ENCODE assay signal across 9 cellular contexts in genomic region chr11:12236744-12237101, GRCh38.
A peak's percentile ranks its signal among the peaks of the same experiment; 100 is the strongest.
DNase-seq lines count a peak whose midpoint lies in the region; ATAC-seq and TF ChIP-seq lines count a peak whose summit lies in the region.
"Had no signal": no experiment of that assay in that cellular context is flagged by ENCODE, and none has a peak within 500 bp of the region (broad histone marks: within the 10 kb centered on the region; RNA-seq: fewer than 3 reads in every experiment).

No MANE protein-coding gene starts in this region.

- POLR2A ChIA-PET in naive thymus-derived CD4-positive, alpha-beta T cell (lab: Charles Lee): interaction anchor here (0.6 to 1.7 kb wide), 4 partner anchors 12 to 1517 kb away, joined by 3 to 9 read pairs (median 4); no protein-coding TSS in a partner anchor

- peaks cover 77% of the 10 kb centered on the region for H3K36me3 Mint-ChIP-seq in stimulated activated naive CD8-positive, alpha-beta T cell treated with anti-CD3 and anti-CD28 coated beads, Interleukin-15, Interleukin-2, amounts not matched to agents 100 ng/mL and 50 ng/mL, for 24 hours (ENCODE audit: low read depth)
- no peaks in the 10 kb centered on the region for H3K36me3 Mint-ChIP-seq in activated naive CD8-positive, alpha-beta T cell
- peaks cover 0 to 31% (median 0%) of the 10 kb centered on the region in 5 donors for H3K36me3 Mint-ChIP-seq in naive thymus-derived CD4-positive, alpha-beta T cell

- H3K27ac Mint-ChIP-seq in stimulated activated naive CD8-positive, alpha-beta T cell treated with anti-CD3 and anti-CD28 coated beads, Interleukin-15, Interleukin-2, amounts not matched to agents 100 ng/mL and 50 ng/mL, for 24 hours: peak overlapping the region; percentile 88
- peak overlapping the region; percentile 77 for H3K27ac Mint-ChIP-seq in activated naive CD8-positive, alpha-beta T cell
- H3K27ac Mint-ChIP-seq in naive thymus-derived CD4-positive, alpha-beta T cell: peak overlapping the region in 6 of 9 donors; percentile 27 to 95 (median 84)

- no peak for DNase-seq in stimulated activated naive CD8-positive, alpha-beta T cell treated with anti-CD3 and anti-CD28 coated beads, Interleukin-15, Interleukin-2, amounts not matched to agents 100 U/mL and 50 U/mL, for 24 hours
- no peak for DNase-seq in naive thymus-derived CD4-positive, alpha-beta T cell
- no peak for DNase-seq in aorta
- no peak for DNase-seq in GM19240 (ENCODE audit: insufficient read length, low spot score)
- no peak for DNase-seq in gastrocnemius medialis
- DNase-seq: activated CD8-positive, alpha-beta memory T cell treated with anti-CD3 and anti-CD28 coated beads, Interleukin-2, amount 50 U/mL, for 4 hours had no signal

- no peak overlapping the region for H3K4me3 ChIP-seq in naive thymus-derived CD4-positive, alpha-beta T cell (ENCODE audit: low read length)
- H3K4me3 ChIP-seq in aorta (ENCODE audit: low read length in 2 of 2) (no peak overlapping the region), gastrocnemius medialis (no peak overlapping the region)

- H3K4me1 Mint-ChIP-seq in stimulated activated naive CD8-positive, alpha-beta T cell treated with anti-CD3 and anti-CD28 coated beads, Interleukin-15, Interleukin-2, amounts not matched to agents 100 ng/mL and 50 ng/mL, for 24 hours (ENCODE audit: low read depth): peaks cover 41% of the 10 kb centered on the region
- peaks cover 25% of the 10 kb centered on the region for H3K4me1 Mint-ChIP-seq in activated naive CD8-positive, alpha-beta T cell (ENCODE audit: low read depth)
- peaks cover 21 to 47% (median 29%) of the 10 kb centered on the region in 7 donors for H3K4me1 Mint-ChIP-seq in naive thymus-derived CD4-positive, alpha-beta T cell

- TF ChIP-seq POLR2A in gastrocnemius medialis (IDR thresholded peaks at IDR 0.05): no peak

- CTCF ChIA-PET in naive thymus-derived CD4-positive, alpha-beta T cell (lab: Charles Lee): interaction anchor here (0.8 to 5.5 kb wide), 20 partner anchors 9 to 191 kb away, joined by 3 to 67 read pairs (median 4); no protein-coding TSS in a partner anchor

- no peaks in the 10 kb centered on the region for H3K9me3 Mint-ChIP-seq in stimulated activated naive CD8-positive, alpha-beta T cell treated with anti-CD3 and anti-CD28 coated beads, Interleukin-15, Interleukin-2, amounts not matched to agents 100 ng/mL and 50 ng/mL, for 24 hours
- H3K9me3 Mint-ChIP-seq in activated naive CD8-positive, alpha-beta T cell (ENCODE audit: low read depth): no peaks in the 10 kb centered on the region
- no peaks in the 10 kb centered on the region for H3K9me3 Mint-ChIP-seq in naive thymus-derived CD4-positive, alpha-beta T cell

- no peak overlapping the region for H3K27ac ChIP-seq in naive thymus-derived CD4-positive, alpha-beta T cell (ENCODE audit: low read depth, low read length)
- H3K27ac ChIP-seq in aorta (ENCODE audit: low read depth in 1 of 2, low read length in 2 of 2) (peak overlapping the region; percentile 11 to 92), gastrocnemius medialis (peak overlapping the region in 1 of 4 donors; percentile 92)

- in situ Hi-C loops in gastrocnemius medialis (cut with MboI; ENCODE audit: low sequenced_read_pairs in 4 of 4): loop anchor here (5.0 kb wide), 1 partner anchor 189 kb away; no protein-coding TSS in a partner anchor

- H3K27me3 ChIP-seq in naive thymus-derived CD4-positive, alpha-beta T cell (ENCODE audit: control insufficient read depth in 2 of 2, insufficient read depth in 2 of 2, low read length in 2 of 2): no peaks in the 10 kb centered on the region
- H3K27me3 ChIP-seq in aorta (ENCODE audit: control insufficient read depth in 1 of 2, insufficient read depth in 2 of 2, low read length in 1 of 2) (no peaks in the 10 kb centered on the region), gastrocnemius medialis (no peaks in the 10 kb centered on the region)

- no peaks in the 10 kb centered on the region for H3K36me3 ChIP-seq in naive thymus-derived CD4-positive, alpha-beta T cell (ENCODE audit: control insufficient read depth in 2 of 3, insufficient read depth in 3 of 3, low read length in 3 of 3)
- H3K36me3 ChIP-seq in aorta (ENCODE audit: control insufficient read depth in 1 of 2, insufficient read depth in 2 of 2, low read length in 1 of 2) (peaks cover 0 to 5% of the 10 kb centered on the region in 2 donors), gastrocnemius medialis (peaks cover 0 to 9% of the 10 kb centered on the region in 2 donors)

- ATAC-seq in stimulated activated naive CD8-positive, alpha-beta T cell treated with anti-CD3 and anti-CD28 coated beads, Interleukin-15, Interleukin-2, amounts not matched to agents 100 U/mL and 50 U/mL, for 24 hours: no peak
- no peak for ATAC-seq in naive thymus-derived CD4-positive, alpha-beta T cell
- no peak for ATAC-seq in aorta (ENCODE audit: low FRiP score)
- ATAC-seq in GM21447 (IDR thresholded peaks at IDR 0.05; ENCODE audit: unreplicated experiment): no peak
- ATAC-seq in gastrocnemius medialis: no peak

- TF ChIP-seq CTCF in gastrocnemius medialis (IDR thresholded peaks at IDR 0.05 in 4 of 5, conservative IDR thresholded peaks at IDR 0.05 in 1 of 5): peak in 1 of 5 experiments; percentile 8

- peaks cover 10 to 14% of the 10 kb centered on the region in 2 donors for H3K4me1 ChIP-seq in naive thymus-derived CD4-positive, alpha-beta T cell (ENCODE audit: control insufficient read depth in 2 of 2, insufficient read depth in 2 of 2, low read length in 2 of 2)
- peaks cover 3 to 7% of the 10 kb centered on the region in 2 donors for H3K4me1 ChIP-seq in aorta (ENCODE audit: control insufficient read depth in 1 of 2, insufficient read depth in 2 of 2, low read length in 2 of 2)
- peaks cover 7 to 12% of the 10 kb centered on the region in 2 donors for H3K4me1 ChIP-seq in gastrocnemius medialis

- intact Hi-C loops in naive thymus-derived CD4-positive, alpha-beta T cell (cut with micrococcal nuclease): loop anchor here (1.0 kb wide), 7 partner anchors 12 to 189 kb away; partner anchors contain the start of gene MICAL2 (in 1 of the 2)
- intact Hi-C loops in aorta (cut with DNase I) (loop anchor here (5.0 to 10.0 kb wide), 5 partner anchors 46 to 184 kb away; partner anchors contain the start of gene MICAL2 (in 2 of the 2)), gastrocnemius medialis (cut with DNase I; ENCODE audit: low total_unique reads) (loop anchor here (1.0 to 5.0 kb wide), 4 partner anchors 46 to 189 kb away; no protein-coding TSS in a partner anchor)

- peak overlapping the region; percentile 27 for H3K4me3 Mint-ChIP-seq in stimulated activated naive CD8-positive, alpha-beta T cell treated with anti-CD3 and anti-CD28 coated beads, Interleukin-15, Interleukin-2, amounts not matched to agents 100 ng/mL and 50 ng/mL, for 24 hours
- H3K4me3 Mint-ChIP-seq in activated naive CD8-positive, alpha-beta T cell: peak overlapping the region; percentile 53
- peak overlapping the region in 9 of 10 donors; percentile 17 to 81 (median 70) for H3K4me3 Mint-ChIP-seq in naive thymus-derived CD4-positive, alpha-beta T cell

- no peaks in the 10 kb centered on the region for H3K9me3 ChIP-seq in naive thymus-derived CD4-positive, alpha-beta T cell (ENCODE audit: control insufficient read depth in 2 of 3, low read length in 3 of 3)
- H3K9me3 ChIP-seq in aorta (ENCODE audit: control insufficient read depth, low read length) (no peaks in the 10 kb centered on the region), gastrocnemius medialis (no peaks in the 10 kb centered on the region)

- 33 to 38% methylated on average over 5 of the region's 5 CpGs for WGBS in aorta, 2 donors

- H3K27me3 Mint-ChIP-seq in stimulated activated naive CD8-positive, alpha-beta T cell treated with anti-CD3 and anti-CD28 coated beads, Interleukin-15, Interleukin-2, amounts not matched to agents 100 ng/mL and 50 ng/mL, for 24 hours: no peaks in the 10 kb centered on the region
- H3K27me3 Mint-ChIP-seq in activated naive CD8-positive, alpha-beta T cell: no peaks in the 10 kb centered on the region
- no peaks in the 10 kb centered on the region for H3K27me3 Mint-ChIP-seq in naive thymus-derived CD4-positive, alpha-beta T cell
